11 cellular contexts compared by ENCODE assay signal in the genomic region with DNA sequence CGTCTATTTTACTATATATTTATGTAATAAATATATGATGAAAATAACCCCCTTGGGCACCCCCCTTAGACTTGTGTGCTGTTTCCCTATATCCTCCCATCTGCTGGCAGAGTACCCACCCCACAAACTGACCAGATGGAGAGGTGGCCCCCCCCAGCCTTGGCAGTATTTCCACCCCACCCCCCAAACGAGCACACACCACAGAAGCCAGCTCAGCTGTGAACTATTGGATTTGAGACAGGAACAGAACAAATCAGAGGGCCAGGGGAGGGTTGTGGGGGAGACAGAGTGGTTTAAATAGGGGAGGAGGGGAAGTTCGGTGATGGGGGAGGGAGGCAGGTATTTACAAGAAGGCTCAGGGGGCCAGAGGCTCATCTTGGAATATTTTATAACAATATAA. TPM values are rescaled to one million over a fixed set of nuclear protein-coding genes. Genes with fewer than 3 reads are reported as not detected.
DNase-seq lines count a peak whose midpoint lies in the region; TF ChIP-seq lines count a peak whose summit lies in the region.
"Had no signal": no experiment of that assay in that cellular context is flagged by ENCODE, and none has a peak within 500 bp of the region (broad histone marks: within the 10 kb centered on the region; RNA-seq: fewer than 3 reads in every experiment).

No MANE protein-coding gene starts in this region.

- H3K4me3 Mint-ChIP-seq in nephron: no peak overlapping the region
- H3K4me3 Mint-ChIP-seq: activated T-cell treated with anti-CD3 and anti-CD28 coated beads, Interleukin-2, amount 50 U/mL, for 4 hours had no signal

- peak overlapping the region in 2 of 3 experiments; percentile 59 to 67 for H3K27ac Mint-ChIP-seq in nephron

- CTCF ChIA-PET in HEK293 (lab: Yijun Ruan, JAX): interaction anchor here (0.6 to 1.5 kb wide), 5 partner anchors 17 to 148 kb away, joined by 4 to 9 read pairs (median 5); no protein-coding TSS in a partner anchor

- no peak for TF ChIP-seq CTCF in HEK293 (tag by site-specific recombination; IDR thresholded peaks at IDR 0.05)
- no peak for TF ChIP-seq CTCF in dorsolateral prefrontal cortex (IDR thresholded peaks at IDR 0.05 in 54 of 56, conservative IDR thresholded peaks at IDR 0.05 in 2 of 56; ENCODE audit: low read depth in 1 of 56, partially characterized antibody in 56 of 56)
- TF ChIP-seq CTCF in nephron (IDR thresholded peaks at IDR 0.05; ENCODE audit: unreplicated experiment in 3 of 3): no peak
- no peak for TF ChIP-seq CTCF in tibial nerve (IDR thresholded peaks at IDR 0.05)

- DNase-seq in dorsolateral prefrontal cortex (peak in 3 of 10 donors; percentile 65 to 78 (median 65)), tibial nerve (ENCODE audit: low spot score in 2 of 2) (peak in 1 of 2 donors; percentile 42), mesenteric fat pad (ENCODE audit: low spot score) (no peak), ACHN (no peak), Kasumi-1 (lab: John Stamatoyannopoulos, UW) (no peak)
- DNase-seq: activated CD4-positive, CD25-positive, alpha-beta regulatory T cell; activated T-cell treated with anti-CD3 and anti-CD28 coated beads, Interleukin-2, amount 50 U/mL, for 4 hours; NCI-H1092 treated with DMSO at 0.1 percent for 48 hours; NCI-H69 had no signal

- H3K4me1 ChIP-seq in HEK293 (ENCODE audit: control insufficient read depth, insufficient read depth, low read length): no peaks in the 10 kb centered on the region
- H3K4me1 ChIP-seq in tibial nerve: peaks cover 5 to 82% (median 39%) of the 10 kb centered on the region in 4 donors

- peaks cover 49% of the 10 kb centered on the region for H3K4me1 Mint-ChIP-seq in nephron

- no peak overlapping the region for H3K4me3 ChIP-seq in HEK293 (ENCODE audit: low read depth, low read length)
- H3K4me3 ChIP-seq in dorsolateral prefrontal cortex: peak overlapping the region in 34 of 59 donors; percentile 5 to 99 (median 26)
- H3K4me3 ChIP-seq in tibial nerve: no peak overlapping the region

- peaks cover 30% of the 10 kb centered on the region for H3K36me3 Mint-ChIP-seq in nephron (ENCODE audit: low read depth)

- POLR2A ChIA-PET in HEK293 (lab: Yijun Ruan, JAX): interaction anchor here (0.8 to 2.1 kb wide), 3 partner anchors 19 to 39 kb away, joined by 3 to 10 read pairs (median 3); partner anchors contain the start of genes MED24 and THRA

- in situ Hi-C loops in ACHN (cut with HindIII; ENCODE audit: low pct_ligation_motif_present, low pct_unique_long_range_greater_than_20kb, low sequenced_read_pairs): no loop called here

- H3K9me3 Mint-ChIP-seq in nephron: no peaks in the 10 kb centered on the region
- H3K9me3 Mint-ChIP-seq: activated T-cell treated with anti-CD3 and anti-CD28 coated beads, Interleukin-2, amount 50 U/mL, for 4 hours had no signal

- H3K36me3 ChIP-seq in HEK293 (ENCODE audit: control insufficient read depth in 2 of 2, insufficient read depth in 1 of 2, low read length in 2 of 2): peaks cover 4 to 59% of the 10 kb centered on the region in 2 experiments; a peak in 2 of 3 replicates
- peaks cover 0 to 97% (median 47%) of the 10 kb centered on the region in 3 donors for H3K36me3 ChIP-seq in tibial nerve

- intact Hi-C loops in dorsolateral prefrontal cortex (cut with DNase I): loop anchor here in 1 of 2 donors (5.0 kb wide), 1 partner anchor 35 kb away; no protein-coding TSS in a partner anchor

- no peaks in the 10 kb centered on the region for H3K27me3 Mint-ChIP-seq in nephron (ENCODE audit: low read depth)

- TF ChIP-seq POLR2A in tibial nerve (IDR thresholded peaks at IDR 0.05): no peak

- H3K9me3 ChIP-seq in HEK293 (ENCODE audit: control insufficient read depth, insufficient read depth, low read depth, low read length): no peaks in the 10 kb centered on the region
- no peaks in the 10 kb centered on the region for H3K9me3 ChIP-seq in tibial nerve

- WGBS in tibial nerve, 2 donors: 30% methylated on average over 3 of the region's 3 CpGs

- H3K27me3 ChIP-seq in dorsolateral prefrontal cortex (no peaks in the 10 kb centered on the region), tibial nerve (no peaks in the 10 kb centered on the region)

- no peak overlapping the region for H3K27ac ChIP-seq in HEK293 (ENCODE audit: extremely low read depth, low read depth, low read length)
- H3K27ac ChIP-seq in dorsolateral prefrontal cortex: peak overlapping the region; percentile 53 to 100 (median 96)
- H3K27ac ChIP-seq in tibial nerve: peak overlapping the region; percentile 58 to 99 (median 66)

- peak in 1 of 2 donors; percentile 20 for TF ChIP-seq EP300 in tibial nerve (IDR thresholded peaks at IDR 0.05)

TF ChIP-seq in HEK293, 187 proteins besides CTCF, POLR2A, EP300 and RAD21:
- TF ChIP-seq ZNF76 (tag by site-specific recombination; IDR thresholded peaks at IDR 0.05; ENCODE audit: borderline replicate concordance, low read depth) (no peak), SP2 (tag by site-specific recombination; IDR thresholded peaks at IDR 0.05) (no peak), ZFHX2 (tag by site-specific recombination; conservative IDR thresholded peaks at IDR 0.05) (no peak), PRDM10 (tag by site-specific recombination; IDR thresholded peaks at IDR 0.05) (0 out of 2 replicates have a peak, but pooled peaks have one; percentile 16)

RNA-seq across cellular contexts. Expression of gene NR1D1, which starts 7.8 kb away (rescaled TPM):
- total RNA-seq in dorsolateral prefrontal cortex (10 to 100 TPM; 26.9 to 97.0 (median 62.1) TPM), tibial nerve (10 to 100 TPM; 16.8 to 48.2 (median 21.0) TPM), mesenteric fat pad (15.5 TPM)

RNA-seq across cellular contexts. Expression of gene MSL1, which starts 29.2 kb away (rescaled TPM):
- total RNA-seq in dorsolateral prefrontal cortex (100 to 1,000 TPM in 116 of 120 experiments, 10 to 100 TPM in 4; 87.8 to 143 (median 120) TPM), tibial nerve (100 to 1,000 TPM in 3 of 4 donors, 10 to 100 TPM in 1; 78.0 to 113 (median 107) TPM), mesenteric fat pad (77.0 TPM)

RNA-seq across cellular contexts. Expression of gene THRA, which starts 29.8 kb away (rescaled TPM):
- total RNA-seq in dorsolateral prefrontal cortex (100 to 1,000 TPM; 178 to 301 (median 231) TPM), tibial nerve (10 to 100 TPM; 65.4 to 86.1 (median 78.4) TPM), mesenteric fat pad (74.7 TPM)

RNA-seq across cellular contexts. Expression of gene MED24, which starts 38.4 kb away (rescaled TPM):
- total RNA-seq in dorsolateral prefrontal cortex: 100 to 1,000 TPM in 59 of 120 experiments, 10 to 100 TPM in 61; 59.5 to 156 (median 99.1) TPM
- total RNA-seq in tibial nerve: 100 to 1,000 TPM in 2 of 4 donors, 10 to 100 TPM in 2; 55.1 to 146 (median 84.6) TPM
- total RNA-seq in mesenteric fat pad: 72.2 TPM

RNA-seq across cellular contexts. Expression of gene CASC3, which starts 47.8 kb away (rescaled TPM):
- total RNA-seq in dorsolateral prefrontal cortex (100 to 1,000 TPM in 119 of 120 experiments, 10 to 100 TPM in 1; 95.0 to 216 (median 136) TPM), tibial nerve (100 to 1,000 TPM in 1 of 4 donors, 10 to 100 TPM in 3; 85.2 to 122 (median 93.4) TPM), mesenteric fat pad (84.4 TPM)

Comparison
In these comparisons a context has a peak if more than half of its experiments do, and no peak if none do; other contexts are left out.
1. H3K4me3 ChIP-seq: peak in dorsolateral prefrontal cortex (34 of 59); none in HEK293 (single experiment) and tibial nerve (0 of 4).